9 cellular contexts compared by ENCODE assay signal in the genomic region with DNA sequence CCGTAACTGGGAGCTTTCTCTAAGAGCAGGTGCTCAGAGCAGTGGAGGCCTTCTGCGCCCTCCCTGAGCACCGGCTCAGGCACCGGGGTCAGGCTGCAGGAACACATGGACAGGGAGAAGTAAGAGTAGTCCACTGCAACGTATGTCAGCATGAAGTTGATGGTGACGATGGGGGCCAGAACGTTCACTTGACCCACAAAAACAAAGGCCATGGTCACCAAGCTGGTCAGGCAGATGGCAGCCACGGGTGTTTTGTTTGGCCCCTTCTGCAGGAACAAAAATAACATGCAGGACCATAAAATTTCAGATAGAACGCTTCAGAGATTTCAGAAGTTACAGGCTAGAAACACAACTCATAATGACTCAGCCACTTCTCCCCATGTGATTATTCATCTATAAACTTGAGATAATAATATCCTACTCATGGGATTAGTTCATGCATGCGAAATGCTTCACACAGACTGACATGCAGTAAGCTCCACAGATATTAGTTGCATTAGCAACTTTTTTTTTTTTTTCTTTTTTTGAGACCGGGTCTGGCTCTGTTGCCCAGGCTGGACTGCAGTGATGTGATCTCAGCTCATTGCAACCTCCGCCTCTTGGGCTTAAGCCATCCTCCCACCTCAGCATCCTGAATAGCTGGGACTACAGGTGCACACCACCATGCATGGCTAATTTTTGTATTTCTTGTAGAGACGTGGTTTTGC. TPM values are rescaled to one million over a fixed set of nuclear protein-coding genes. Genes with fewer than 3 reads are reported as not detected.
DNase-seq lines count a peak whose midpoint lies in the region; ATAC-seq, FAIRE-seq and TF ChIP-seq lines count a peak whose summit lies in the region.
"Had no signal": no experiment of that assay in that cellular context is flagged by ENCODE, and none has a peak within 500 bp of the region (broad histone marks: within the 10 kb centered on the region; RNA-seq: fewer than 3 reads in every experiment).

No MANE protein-coding gene starts in this region.

- no peak for TF ChIP-seq CTCF in AG09309 (IDR thresholded peaks at IDR 0.05; ENCODE audit: control insufficient read depth, insufficient read depth, low read depth, low read length, missing control alignments)
- TF ChIP-seq CTCF in sigmoid colon (IDR thresholded peaks at IDR 0.05), result no peak

- no peak for FAIRE-seq in small intestine (lab: Jason Lieb, UNC)

- TF ChIP-seq POLR2A in sigmoid colon (IDR thresholded peaks at IDR 0.05), result no peak

- no peak for TF ChIP-seq EP300 in sigmoid colon (IDR thresholded peaks at IDR 0.05)

- peak; percentile 76 for DNase-seq in AG09309 (ENCODE audit: low read depth)
- peak; percentile 26 for DNase-seq in HK-2 (ENCODE audit: unreplicated experiment)
- DNase-seq in effector CD4-positive, alpha-beta T cell, result no peak
- no peak for DNase-seq in SIG-M5 (lab: John Stamatoyannopoulos, UW)
- no peak for DNase-seq in small intestine
- no peak for DNase-seq in sigmoid colon
- DNase-seq: heart left ventricle had no signal

- no peaks in the 10 kb centered on the region for H3K27me3 ChIP-seq in small intestine (ENCODE audit: control insufficient read depth in 2 of 2, insufficient read depth in 2 of 2, low read length in 2 of 2)
- no peaks in the 10 kb centered on the region for H3K27me3 ChIP-seq in sigmoid colon
- H3K27me3 ChIP-seq: heart left ventricle had no signal

- H3K36me3 ChIP-seq in small intestine (ENCODE audit: control insufficient read depth in 2 of 2, insufficient read depth in 2 of 2, low read length in 2 of 2), result no peaks in the 10 kb centered on the region
- H3K36me3 ChIP-seq in sigmoid colon, result no peaks in the 10 kb centered on the region
- H3K36me3 ChIP-seq: heart left ventricle had no signal

- 78 to 86% (median 83%) methylated on average over 13 of the region's 13 CpGs for WGBS in small intestine, 3 donors
- WGBS in sigmoid colon, 2 donors, result 80 to 84% methylated on average over 13 of the region's 13 CpGs

- no peak overlapping the region for H3K27ac ChIP-seq in small intestine (ENCODE audit: low read depth in 1 of 2, low read length in 1 of 2)
- no peak overlapping the region for H3K27ac ChIP-seq in sigmoid colon
- H3K27ac ChIP-seq: heart left ventricle had no signal

- intact Hi-C loops in sigmoid colon (cut with DNase I), result no loop called here

- H3K4me1 ChIP-seq in small intestine (ENCODE audit: control insufficient read depth in 2 of 2, insufficient read depth in 1 of 2, low read depth in 1 of 2, low read length in 1 of 2) (peaks cover 0 to 5% of the 10 kb centered on the region in 2 donors), sigmoid colon (peaks cover 0 to 4% (median 0%) of the 10 kb centered on the region in 4 donors)

- H3K4me3 ChIP-seq in AG09309 (ENCODE audit: control insufficient read depth, low read depth, low read length) (no peak overlapping the region), small intestine (ENCODE audit: low read depth in 1 of 2, low read length in 2 of 2) (no peak overlapping the region), sigmoid colon (no peak overlapping the region)
- H3K4me3 ChIP-seq: heart left ventricle had no signal

- H3K9me3 ChIP-seq in small intestine (ENCODE audit: control insufficient read depth, low read depth) (no peaks in the 10 kb centered on the region), sigmoid colon (no peaks in the 10 kb centered on the region)

- ATAC-seq in GM19351 (IDR thresholded peaks at IDR 0.05; ENCODE audit: unreplicated experiment) (peak; percentile 48), esophagus mucosa (peak; percentile 81)

RNA-seq across cellular contexts. Expression of a gene that starts 52.2 kb away (rescaled TPM):
- 13.0 TPM for total RNA-seq in esophagus mucosa
- polyA plus RNA-seq in small intestine, result 10 to 100 TPM in 1 of 3 donors, under 1 TPM in 2; 0.27 to 16.6 (median 0.45) TPM
- 10 to 100 TPM; 24.5 to 61.6 (median 41.5) TPM for total RNA-seq in sigmoid colon
- 1 to 10 TPM in 2 of 3 donors, under 1 TPM in 1; 0.92 to 9.7 (median 1.8) TPM for polyA plus RNA-seq in sigmoid colon

Comparison
In these comparisons a context has a peak if more than half of its experiments do, and no peak if none do; other contexts are left out.
1. DNase-seq: peak in AG09309 (single experiment) and HK-2 (single experiment); none in effector CD4-positive, alpha-beta T cell (single experiment), SIG-M5 (single experiment), small intestine (single experiment) and sigmoid colon (single experiment).